1 cellular context compared by ENCODE assay signal in genomic region chr9:28001096-28001495, GRCh38.
TF ChIP-seq lines count a peak whose summit lies in the region.

No MANE protein-coding gene starts in this region.

TF ChIP-seq in GM23338, 12 proteins besides CTCF, POLR2A, EP300 and RAD21 (continued from another document):
- TF ChIP-seq REST (IDR thresholded peaks at IDR 0.05; ENCODE audit: unreplicated experiment) (no peak), ZNF114 (CRISPR knock-in tag; IDR thresholded peaks at IDR 0.05) (no peak), POLR2AphosphoS5 (IDR thresholded peaks at IDR 0.05; ENCODE audit: low read depth) (no peak), STAT1 (IDR thresholded peaks at IDR 0.05; ENCODE audit: unreplicated experiment) (no peak), ZNF331 (CRISPR knock-in tag; IDR thresholded peaks at IDR 0.05; ENCODE audit: low read depth) (no peak), ZNF462 (CRISPR knock-in tag; IDR thresholded peaks at IDR 0.05) (no peak)
